Comparison of ENCODE assay signal across 9 cellular contexts in the genomic region with DNA sequence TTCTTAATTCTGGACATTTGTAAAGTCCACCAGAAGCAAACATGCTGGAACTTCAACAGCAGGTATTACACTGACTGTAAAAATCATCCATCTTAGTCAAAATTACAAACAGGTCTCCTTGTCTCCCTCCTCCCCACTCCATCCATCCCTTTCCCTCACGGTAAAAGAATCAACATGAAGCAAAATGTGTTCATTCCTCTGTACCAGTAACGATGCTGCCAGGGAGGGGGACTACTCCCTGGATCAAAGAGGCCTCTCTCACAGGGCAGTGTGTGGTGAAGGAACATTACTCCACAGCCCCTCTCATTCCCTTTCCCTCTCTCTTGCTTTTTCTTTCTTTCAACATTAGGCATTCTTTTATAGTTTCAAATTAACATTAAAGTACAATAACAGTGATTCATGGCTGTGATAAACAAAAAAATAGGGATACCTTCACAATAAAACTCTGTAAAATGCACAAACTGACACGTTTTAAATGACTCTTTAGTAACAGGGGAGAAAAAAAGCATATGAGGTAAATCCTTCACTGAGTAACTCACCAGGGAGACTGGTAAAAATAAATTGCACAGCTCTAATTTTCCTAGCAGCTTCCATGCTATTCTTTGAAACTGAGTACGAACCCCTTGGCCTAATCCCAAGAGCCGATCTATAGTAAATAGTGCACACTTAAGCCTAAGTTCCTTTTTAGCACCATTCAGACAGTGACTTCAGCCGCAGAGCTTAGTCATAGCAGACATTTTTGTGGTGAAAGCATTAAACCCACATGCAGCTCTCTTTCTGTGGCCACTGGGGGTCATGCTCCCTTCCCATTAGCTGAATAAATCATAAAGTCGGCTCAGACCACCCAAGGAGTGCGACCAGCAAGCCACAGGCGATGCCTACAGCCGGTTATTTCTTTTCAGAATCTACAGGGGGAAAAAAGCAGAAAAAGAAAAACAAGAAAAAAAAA.
DNase-seq lines count a peak whose midpoint lies in the region; TF ChIP-seq lines count a peak whose summit lies in the region.
"Had no signal": no experiment of that assay in that cellular context is flagged by ENCODE, and none has a peak within 500 bp of the region (broad histone marks: within the 10 kb centered on the region; RNA-seq: fewer than 3 reads in every experiment).

No MANE protein-coding gene starts in this region.

- H3K36me3 ChIP-seq in cardiac muscle cell, result no peaks in the 10 kb centered on the region
- no peaks in the 10 kb centered on the region for H3K36me3 ChIP-seq in right atrium auricular region
- H3K36me3 ChIP-seq in esophagus squamous epithelium, result no peaks in the 10 kb centered on the region
- H3K36me3 ChIP-seq: heart left ventricle had no signal

- WGBS in esophagus squamous epithelium, 2 donors, result 21% methylated on average over 10 of the region's 10 CpGs

- H3K4me3 ChIP-seq in cardiac muscle cell (no peak overlapping the region), right atrium auricular region (no peak overlapping the region), HFF-Myc (replicated peaks; ENCODE audit: low read depth, low read length) (no peak overlapping the region), esophagus squamous epithelium (no peak overlapping the region)
- H3K4me3 ChIP-seq: heart left ventricle had no signal

- no peak for TF ChIP-seq POLR2A in esophagus squamous epithelium (IDR thresholded peaks at IDR 0.05)

- intact Hi-C loops in esophagus squamous epithelium (cut with DNase I), result no loop called here

- H3K4me1 ChIP-seq in cardiac muscle cell (ENCODE audit: low read depth), result peaks cover 23% of the 10 kb centered on the region
- H3K4me1 ChIP-seq in right atrium auricular region, result no peaks in the 10 kb centered on the region
- H3K4me1 ChIP-seq in esophagus squamous epithelium, result peaks cover 0 to 7% (median 0%) of the 10 kb centered on the region in 3 donors

- DNase-seq in cardiac muscle cell (ENCODE audit: low read depth in 1 of 2, low spot score in 1 of 2), result peak; percentile 59 to 96
- DNase-seq in right atrium auricular region (ENCODE audit: low spot score), result no peak
- peak; percentile 78 for DNase-seq in HFF-Myc (ENCODE audit: extremely low read depth, low read depth)
- peak; percentile 93 for DNase-seq in amniotic epithelial cell (ENCODE audit: low read depth)
- DNase-seq in lung microvascular endothelial cell (ENCODE audit: low read depth in 2 of 2), result peak; percentile 48 to 86
- no peak for DNase-seq in esophagus squamous epithelium (lab: John Stamatoyannopoulos, UW)
- DNase-seq in stimulated activated naive CD4-positive, alpha-beta T cell (lab: John Stamatoyannopoulos, UW), result no peak
- DNase-seq: heart left ventricle had no signal

- H3K9me3 ChIP-seq in cardiac muscle cell (ENCODE audit: low read depth), result no peaks in the 10 kb centered on the region
- H3K9me3 ChIP-seq in right atrium auricular region, result no peaks in the 10 kb centered on the region
- no peaks in the 10 kb centered on the region for H3K9me3 ChIP-seq in esophagus squamous epithelium
- H3K9me3 ChIP-seq: heart left ventricle had no signal

- H3K27ac ChIP-seq in cardiac muscle cell (no peak overlapping the region), right atrium auricular region (no peak overlapping the region), esophagus squamous epithelium (no peak overlapping the region)
- H3K27ac ChIP-seq: heart left ventricle had no signal

- TF ChIP-seq CTCF in cardiac muscle cell (IDR thresholded peaks at IDR 0.05; ENCODE audit: low read depth, low read length) (peak; percentile 35), right atrium auricular region (IDR thresholded peaks at IDR 0.05) (peak in 1 of 2 donors; percentile 15), HFF-Myc (IDR thresholded peaks at IDR 0.05; ENCODE audit: low read depth, low read length, missing control alignments) (no peak), LNCAP (IDR thresholded peaks at IDR 0.05) (peak; percentile 24; the same call in 1 of the 2 replicates), esophagus squamous epithelium (IDR thresholded peaks at IDR 0.05) (no peak)

- no peaks in the 10 kb centered on the region for H3K27me3 ChIP-seq in cardiac muscle cell
- H3K27me3 ChIP-seq in right atrium auricular region, result no peaks in the 10 kb centered on the region
- no peaks in the 10 kb centered on the region for H3K27me3 ChIP-seq in esophagus squamous epithelium
- H3K27me3 ChIP-seq: heart left ventricle had no signal

Comparison
In these comparisons a context has a peak if more than half of its experiments do, and no peak if none do; other contexts are left out.
1. DNase-seq: peak in cardiac muscle cell (2 of 2), HFF-Myc (single experiment), amniotic epithelial cell (single experiment) and lung microvascular endothelial cell (2 of 2); none in right atrium auricular region (single experiment), esophagus squamous epithelium (single experiment) and stimulated activated naive CD4-positive, alpha-beta T cell (0 of 6).
2. CTCF ChIP-seq: peak in cardiac muscle cell (single experiment) and LNCAP (single experiment); none in HFF-Myc (single experiment) and esophagus squamous epithelium (0 of 6).